1 cellular context compared by ENCODE assay signal in the genomic region with DNA sequence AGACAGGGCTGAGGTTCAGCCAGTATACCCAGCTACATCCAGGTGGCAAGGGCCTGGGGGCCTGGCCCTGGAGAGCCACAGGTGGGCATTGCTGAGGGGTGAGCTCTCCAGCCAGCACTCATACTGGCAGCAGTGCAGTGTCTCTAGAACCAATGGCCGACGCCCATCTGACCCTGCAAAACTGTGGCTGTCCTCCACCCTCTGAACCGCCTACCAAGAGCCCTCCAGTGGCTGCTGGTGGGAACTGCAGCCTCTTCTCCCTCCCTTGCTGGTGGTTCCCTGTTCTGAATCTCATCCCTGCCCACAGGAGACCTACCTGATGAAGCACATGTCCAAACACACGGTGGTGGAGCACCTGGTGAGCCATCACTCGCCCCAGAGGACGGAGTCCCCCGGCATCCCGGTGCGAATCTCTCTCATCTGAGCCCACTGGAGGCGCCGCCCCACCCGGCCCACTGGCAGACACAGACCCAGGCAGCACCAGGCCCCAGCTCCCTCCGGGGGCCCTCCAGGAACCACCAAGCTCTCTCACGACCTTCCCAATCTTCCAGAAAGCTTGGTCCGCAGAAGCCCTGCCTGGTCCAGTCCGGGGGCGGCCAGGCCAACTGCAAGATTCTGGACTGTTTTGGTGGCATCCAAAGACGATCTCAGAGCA.
TF ChIP-seq lines count a peak whose summit lies in the region.

No MANE protein-coding gene starts in this region.

TF ChIP-seq in SK-N-SH treated with all-trans-retinoic acid at 6 μM for 48 hours, 23 proteins besides CTCF, POLR2A, EP300 and RAD21 (continued from another document):
- TF ChIP-seq RARB (CRISPR knock-in tag; IDR thresholded peaks at IDR 0.05) (no peak), POU6F1 (CRISPR knock-in tag; IDR thresholded peaks at IDR 0.05; ENCODE audit: borderline replicate concordance, low read depth) (no peak), ZNF70 (CRISPR knock-in tag; IDR thresholded peaks at IDR 0.05) (no peak), OSR1 (CRISPR knock-in tag; IDR thresholded peaks at IDR 0.05) (no peak)
- TF ChIP-seq, protein P1, sequence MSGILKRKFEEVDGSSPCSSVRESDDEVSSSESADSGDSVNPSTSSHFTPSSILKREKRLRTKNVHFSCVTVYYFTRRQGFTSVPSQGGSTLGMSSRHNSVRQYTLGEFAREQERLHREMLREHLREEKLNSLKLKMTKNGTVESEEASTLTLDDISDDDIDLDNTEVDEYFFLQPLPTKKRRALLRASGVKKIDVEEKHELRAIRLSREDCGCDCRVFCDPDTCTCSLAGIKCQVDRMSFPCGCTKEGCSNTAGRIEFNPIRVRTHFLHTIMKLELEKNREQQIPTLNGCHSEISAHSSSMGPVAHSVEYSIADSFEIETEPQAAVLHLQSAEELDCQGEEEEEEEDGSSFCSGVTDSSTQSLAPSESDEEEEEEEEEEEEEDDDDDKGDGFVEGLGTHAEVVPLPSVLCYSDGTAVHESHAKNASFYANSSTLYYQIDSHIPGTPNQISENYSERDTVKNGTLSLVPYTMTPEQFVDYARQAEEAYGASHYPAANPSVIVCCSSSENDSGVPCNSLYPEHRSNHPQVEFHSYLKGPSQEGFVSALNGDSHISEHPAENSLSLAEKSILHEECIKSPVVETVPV (CRISPR knock-in tag; IDR thresholded peaks at IDR 0.05), result no peak
